Comparison of ENCODE assay signal across 32 cellular contexts in the genomic region with DNA sequence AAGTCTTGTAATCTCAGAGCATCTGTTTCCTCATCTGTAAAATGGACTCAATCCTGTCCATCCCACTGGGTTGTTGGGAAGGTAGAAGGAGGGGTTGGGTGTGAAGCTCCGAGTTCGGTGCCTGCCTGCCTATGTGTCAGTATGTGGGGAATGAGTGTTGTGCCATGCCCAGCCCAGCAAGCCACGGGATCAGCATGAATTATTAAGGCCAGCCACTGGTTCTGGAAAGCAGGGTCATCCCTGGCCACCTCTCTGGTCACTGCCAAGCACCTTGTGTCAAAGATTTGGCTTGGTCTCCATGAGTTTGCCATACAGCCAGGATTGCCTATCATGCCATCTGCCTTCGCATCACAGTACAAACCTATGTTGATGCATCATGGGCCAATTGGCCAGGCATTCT. TPM values are rescaled to one million over a fixed set of nuclear protein-coding genes. Genes with fewer than 3 reads are reported as not detected.
"Had no signal": no experiment of that assay in that cellular context is flagged by ENCODE, and none has a peak within 500 bp of the region (broad histone marks: within the 10 kb centered on the region; RNA-seq: fewer than 3 reads in every experiment).

No MANE protein-coding gene starts in this region.

- H3K9me3 ChIP-seq: adrenal gland, body of pancreas, gastrocnemius medialis had no signal

- H3K27ac Mint-ChIP-seq: activated B cell treated with CpG ODN at 0.5 μM for 24 hours; activated CD8-positive, alpha-beta T cell treated with anti-CD3 and anti-CD28 coated beads for 36 hours; activated naive CD8-positive, alpha-beta T cell; activated naive CD8-positive, alpha-beta T cell treated with anti-CD3 and anti-CD28 coated beads, Interleukin-2, amount 50 U/mL, for 24 hours; activated T-helper 17 cell treated with anti-CD3 and anti-CD28 coated beads, Interleukin-2, amount 50 U/mL, for 72 hours; dendritic cell treated with granulocyte-macrophage colony-stimulating factor and Interleukin-4, amounts not matched to agents 40 ng/mL and 50 ng/mL, for 4 days; endodermal cell; T-helper 17 cell; T-helper 2 cell treated with Interferon-gamma antibody and Interleukin-4, amounts not matched to agents 5 μg/mL and 100 μg/mL, for 36 hours had no signal

- H3K4me3 ChIP-seq: adrenal gland, body of pancreas, coronary artery, dorsolateral prefrontal cortex, gastrocnemius medialis had no signal

- H3K4me1 Mint-ChIP-seq: activated B cell treated with CpG ODN at 0.5 μM for 24 hours; activated naive CD8-positive, alpha-beta T cell treated with anti-CD3 and anti-CD28 coated beads, Interleukin-2, amount 50 U/mL, for 24 hours; endodermal cell had no signal

- H3K36me3 Mint-ChIP-seq: activated naive CD8-positive, alpha-beta T cell had no signal

- H3K4me3 Mint-ChIP-seq: activated B cell treated with CpG ODN at 0.5 μM for 24 hours; activated CD8-positive, alpha-beta T cell treated with anti-CD3 and anti-CD28 coated beads for 36 hours; activated naive CD8-positive, alpha-beta T cell; activated naive CD8-positive, alpha-beta T cell treated with anti-CD3 and anti-CD28 coated beads, Interleukin-2, amount 50 U/mL, for 24 hours; activated T-cell treated with anti-CD3 and anti-CD28 coated beads, Interleukin-2, amount 50 U/mL, for 4 hours; activated T-helper 17 cell treated with anti-CD3 and anti-CD28 coated beads, Interleukin-2, amount 50 U/mL, for 72 hours; dendritic cell treated with granulocyte-macrophage colony-stimulating factor and Interleukin-4, amounts not matched to agents 40 ng/mL and 50 ng/mL, for 4 days; endodermal cell; T-helper 17 cell; T-helper 2 cell treated with Interferon-gamma antibody and Interleukin-4, amounts not matched to agents 5 μg/mL and 100 μg/mL, for 36 hours had no signal

- H3K27ac ChIP-seq: adrenal gland, body of pancreas, coronary artery, dorsolateral prefrontal cortex, foreskin keratinocyte, gastrocnemius medialis, WERI-Rb-1 had no signal

- H3K27me3 Mint-ChIP-seq: activated B cell treated with CpG ODN at 0.5 μM for 24 hours; activated CD8-positive, alpha-beta T cell treated with anti-CD3 and anti-CD28 coated beads for 36 hours; activated naive CD8-positive, alpha-beta T cell; activated naive CD8-positive, alpha-beta T cell treated with anti-CD3 and anti-CD28 coated beads, Interleukin-2, amount 50 U/mL, for 24 hours; activated T-helper 17 cell treated with anti-CD3 and anti-CD28 coated beads, Interleukin-2, amount 50 U/mL, for 72 hours; dendritic cell treated with granulocyte-macrophage colony-stimulating factor and Interleukin-4, amounts not matched to agents 40 ng/mL and 50 ng/mL, for 4 days; T-helper 17 cell had no signal

- H3K27me3 ChIP-seq: adrenal gland, body of pancreas, dorsolateral prefrontal cortex, foreskin keratinocyte, gastrocnemius medialis had no signal

- H3K4me1 ChIP-seq: adrenal gland, body of pancreas, foreskin keratinocyte, gastrocnemius medialis had no signal

- H3K9me3 Mint-ChIP-seq: activated B cell treated with CpG ODN at 0.5 μM for 24 hours; activated CD8-positive, alpha-beta T cell treated with anti-CD3 and anti-CD28 coated beads for 36 hours; activated naive CD8-positive, alpha-beta T cell treated with anti-CD3 and anti-CD28 coated beads, Interleukin-2, amount 50 U/mL, for 24 hours; activated T-cell treated with anti-CD3 and anti-CD28 coated beads, Interleukin-2, amount 50 U/mL, for 4 hours; activated T-helper 17 cell treated with anti-CD3 and anti-CD28 coated beads, Interleukin-2, amount 50 U/mL, for 72 hours; dendritic cell treated with granulocyte-macrophage colony-stimulating factor and Interleukin-4, amounts not matched to agents 40 ng/mL and 50 ng/mL, for 4 days; endodermal cell; T-helper 2 cell treated with Interferon-gamma antibody and Interleukin-4, amounts not matched to agents 5 μg/mL and 100 μg/mL, for 36 hours had no signal

- DNase-seq: activated B cell treated with CpG ODN at 0.5 μM for 24 hours; activated CD4-positive, alpha-beta T cell treated with anti-CD3 and anti-CD28 coated beads for 48 hours; activated CD4-positive, alpha-beta T cell treated with anti-CD3 and anti-CD28 coated beads, Interleukin-2, amount 50 U/mL, for 1 hour; activated CD4-positive, alpha-beta T cell treated with anti-CD3 and anti-CD28 coated beads, Interleukin-2, amount 50 U/mL, for 48 hours; activated CD8-positive, alpha-beta memory T cell treated with anti-CD3 and anti-CD28 coated beads for 24 hours; activated CD8-positive, alpha-beta T cell treated with anti-CD3 and anti-CD28 coated beads for 36 hours; activated effector memory CD4-positive, alpha-beta T cell treated with Interleukin-2 at 50 U/mL for 16 hours; activated gamma-delta T cell treated with Interleukin-2 at 50 U/mL for 16 hours; activated naive CD4-positive, alpha-beta T cell treated with anti-CD3 and anti-CD28 coated beads, Interleukin-2, amount 50 U/mL, for 16 hours; activated naive CD4-positive, alpha-beta T cell treated with Interleukin-2 at 50 U/mL for 16 hours; activated naive CD8-positive, alpha-beta T cell treated with anti-CD3 and anti-CD28 coated beads, Interleukin-2, amount 50 U/mL, for 24 hours; activated T-cell treated with anti-CD3 and anti-CD28 coated beads, Interleukin-2, amount 50 U/mL, for 4 hours; adrenal gland; amygdala; aorta; body of pancreas; cerebellar nuclear complex; effector memory CD4-positive, alpha-beta T cell; endodermal cell; foreskin keratinocyte; gastrocnemius medialis; glutamatergic neuron; T-helper 1 cell; T-helper 17 cell; T1000; WERI-Rb-1 had no signal

- H3K36me3 ChIP-seq: adrenal gland, WERI-Rb-1 had no signal

RNA-seq across cellular contexts. Expression of a gene that starts 11.5 kb away (rescaled TPM):
- total RNA-seq: foreskin keratinocyte had no signal
